In the genomic region with DNA sequence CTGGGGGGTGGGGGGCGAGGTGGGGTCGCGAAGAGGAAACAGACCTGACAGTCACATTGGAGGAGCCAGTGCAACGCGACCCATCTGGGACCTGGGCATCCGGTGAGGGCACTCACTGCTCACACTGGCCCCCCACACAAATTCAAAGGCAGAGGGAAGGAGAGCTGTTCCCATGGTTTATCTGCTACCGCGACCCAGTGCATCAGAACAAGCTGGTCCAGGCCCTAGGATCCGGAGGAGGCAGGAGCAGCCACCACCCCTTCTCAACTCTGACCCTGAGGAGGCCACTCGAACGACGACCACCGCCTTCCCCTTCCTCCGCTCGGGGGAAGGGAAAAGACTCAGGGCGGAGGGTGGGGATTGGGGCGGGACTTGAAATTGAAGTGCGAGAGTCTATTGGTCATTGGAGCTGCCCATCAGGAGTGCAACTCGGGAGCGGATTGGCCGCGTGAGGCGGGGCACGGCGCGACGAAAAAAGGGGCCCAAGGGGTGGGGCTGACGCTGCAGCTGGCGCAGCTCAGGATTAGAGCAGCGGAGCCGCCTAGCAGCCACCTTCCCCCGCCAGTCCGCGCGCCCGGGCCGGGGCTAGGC, we compare ENCODE assay signal across 1 cellular context.
TF ChIP-seq lines count a peak whose summit lies in the region.

CDK5R2 (plus strand) TSS at position 526 of the 591 bp plus-strand sequence. CDS start 155 bp downstream, outside the sequence.

TF ChIP-seq in K562, 482 proteins besides CTCF, POLR2A, EP300 and RAD21 (continued from another document and continues in another):
- TF ChIP-seq LEF1 (IDR thresholded peaks at IDR 0.05), result no peak
- no peak for TF ChIP-seq ZKSCAN3 (CRISPR knock-in tag; IDR thresholded peaks at IDR 0.05)
- TF ChIP-seq ETV6 (IDR thresholded peaks at IDR 0.05; ENCODE audit: borderline replicate concordance in 1 of 2, low read depth in 2 of 2, low read length in 1 of 2), result no peak
- no peak for TF ChIP-seq ETV6 (CRISPR knock-in tag; IDR thresholded peaks at IDR 0.05; ENCODE audit: borderline replicate concordance)
- TF ChIP-seq ZNF766 (CRISPR knock-in tag; conservative IDR thresholded peaks at IDR 0.05), result no peak
- no peak for TF ChIP-seq ZNF124 (CRISPR knock-in tag; IDR thresholded peaks at IDR 0.05)
- TF ChIP-seq RHOXF2B (CRISPR knock-in tag; conservative IDR thresholded peaks at IDR 0.05), result no peak
- TF ChIP-seq ZNF280B (CRISPR knock-in tag; IDR thresholded peaks at IDR 0.05), result no peak
- TF ChIP-seq PRDM10 (IDR thresholded peaks at IDR 0.05; ENCODE audit: partially characterized antibody), result no peak
- no peak for TF ChIP-seq EWSR1 (IDR thresholded peaks at IDR 0.05; ENCODE audit: borderline replicate concordance, low read depth, partially characterized antibody)
- no peak for TF ChIP-seq NCOA2 (IDR thresholded peaks at IDR 0.05; ENCODE audit: partially characterized antibody in 2 of 2)
- TF ChIP-seq COPS2 (conservative IDR thresholded peaks at IDR 0.05), result no peak
- TF ChIP-seq, protein P1, sequence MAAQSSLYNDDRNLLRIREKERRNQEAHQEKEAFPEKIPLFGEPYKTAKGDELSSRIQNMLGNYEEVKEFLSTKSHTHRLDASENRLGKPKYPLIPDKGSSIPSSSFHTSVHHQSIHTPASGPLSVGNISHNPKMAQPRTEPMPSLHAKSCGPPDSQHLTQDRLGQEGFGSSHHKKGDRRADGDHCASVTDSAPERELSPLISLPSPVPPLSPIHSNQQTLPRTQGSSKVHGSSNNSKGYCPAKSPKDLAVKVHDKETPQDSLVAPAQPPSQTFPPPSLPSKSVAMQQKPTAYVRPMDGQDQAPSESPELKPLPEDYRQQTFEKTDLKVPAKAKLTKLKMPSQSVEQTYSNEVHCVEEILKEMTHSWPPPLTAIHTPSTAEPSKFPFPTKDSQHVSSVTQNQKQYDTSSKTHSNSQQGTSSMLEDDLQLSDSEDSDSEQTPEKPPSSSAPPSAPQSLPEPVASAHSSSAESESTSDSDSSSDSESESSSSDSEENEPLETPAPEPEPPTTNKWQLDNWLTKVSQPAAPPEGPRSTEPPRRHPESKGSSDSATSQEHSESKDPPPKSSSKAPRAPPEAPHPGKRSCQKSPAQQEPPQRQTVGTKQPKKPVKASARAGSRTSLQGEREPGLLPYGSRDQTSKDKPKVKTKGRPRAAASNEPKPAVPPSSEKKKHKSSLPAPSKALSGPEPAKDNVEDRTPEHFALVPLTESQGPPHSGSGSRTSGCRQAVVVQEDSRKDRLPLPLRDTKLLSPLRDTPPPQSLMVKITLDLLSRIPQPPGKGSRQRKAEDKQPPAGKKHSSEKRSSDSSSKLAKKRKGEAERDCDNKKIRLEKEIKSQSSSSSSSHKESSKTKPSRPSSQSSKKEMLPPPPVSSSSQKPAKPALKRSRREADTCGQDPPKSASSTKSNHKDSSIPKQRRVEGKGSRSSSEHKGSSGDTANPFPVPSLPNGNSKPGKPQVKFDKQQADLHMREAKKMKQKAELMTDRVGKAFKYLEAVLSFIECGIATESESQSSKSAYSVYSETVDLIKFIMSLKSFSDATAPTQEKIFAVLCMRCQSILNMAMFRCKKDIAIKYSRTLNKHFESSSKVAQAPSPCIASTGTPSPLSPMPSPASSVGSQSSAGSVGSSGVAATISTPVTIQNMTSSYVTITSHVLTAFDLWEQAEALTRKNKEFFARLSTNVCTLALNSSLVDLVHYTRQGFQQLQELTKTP (IDR thresholded peaks at IDR 0.05; ENCODE audit: low read depth in 1 of 2, partially characterized antibody in 2 of 2), result no peak
- TF ChIP-seq BRD9 (IDR thresholded peaks at IDR 0.05; ENCODE audit: low read depth, partially characterized antibody), result no peak
- TF ChIP-seq WHSC1 (IDR thresholded peaks at IDR 0.05; ENCODE audit: low read length), result no peak
- TF ChIP-seq SMAD2 (IDR thresholded peaks at IDR 0.05; ENCODE audit: low read depth, low read length), result no peak
- TF ChIP-seq, protein P2, sequence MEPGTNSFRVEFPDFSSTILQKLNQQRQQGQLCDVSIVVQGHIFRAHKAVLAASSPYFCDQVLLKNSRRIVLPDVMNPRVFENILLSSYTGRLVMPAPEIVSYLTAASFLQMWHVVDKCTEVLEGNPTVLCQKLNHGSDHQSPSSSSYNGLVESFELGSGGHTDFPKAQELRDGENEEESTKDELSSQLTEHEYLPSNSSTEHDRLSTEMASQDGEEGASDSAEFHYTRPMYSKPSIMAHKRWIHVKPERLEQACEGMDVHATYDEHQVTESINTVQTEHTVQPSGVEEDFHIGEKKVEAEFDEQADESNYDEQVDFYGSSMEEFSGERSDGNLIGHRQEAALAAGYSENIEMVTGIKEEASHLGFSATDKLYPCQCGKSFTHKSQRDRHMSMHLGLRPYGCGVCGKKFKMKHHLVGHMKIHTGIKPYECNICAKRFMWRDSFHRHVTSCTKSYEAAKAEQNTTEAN (CRISPR knock-in tag; IDR thresholded peaks at IDR 0.05), result no peak
- no peak for TF ChIP-seq SAP30 (IDR thresholded peaks at IDR 0.05; ENCODE audit: borderline replicate concordance, insufficient read depth, low read depth, low read length, poor library complexity, severe bottlenecking)
- TF ChIP-seq MBD2 (IDR thresholded peaks at IDR 0.05; ENCODE audit: borderline replicate concordance, low read depth), result peak; percentile 48; the same call in 1 of the 2 replicates
- no peak for TF ChIP-seq ZNF274 (IDR thresholded peaks at IDR 0.05; ENCODE audit: borderline replicate concordance, low read depth, low read length)
- TF ChIP-seq, protein P3, sequence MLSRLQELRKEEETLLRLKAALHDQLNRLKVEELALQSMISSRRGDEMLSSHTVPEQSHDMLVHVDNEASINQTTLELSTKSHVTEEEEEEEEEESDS (CRISPR knock-in tag; IDR thresholded peaks at IDR 0.05), result no peak
- no peak for TF ChIP-seq THRB (CRISPR knock-in tag; conservative IDR thresholded peaks at IDR 0.05)
- no peak for TF ChIP-seq TGIF2 (CRISPR knock-in tag; IDR thresholded peaks at IDR 0.05)
- no peak for TF ChIP-seq HCFC1 (IDR thresholded peaks at IDR 0.05; ENCODE audit: low read depth, low read length)
- TF ChIP-seq, protein P4, sequence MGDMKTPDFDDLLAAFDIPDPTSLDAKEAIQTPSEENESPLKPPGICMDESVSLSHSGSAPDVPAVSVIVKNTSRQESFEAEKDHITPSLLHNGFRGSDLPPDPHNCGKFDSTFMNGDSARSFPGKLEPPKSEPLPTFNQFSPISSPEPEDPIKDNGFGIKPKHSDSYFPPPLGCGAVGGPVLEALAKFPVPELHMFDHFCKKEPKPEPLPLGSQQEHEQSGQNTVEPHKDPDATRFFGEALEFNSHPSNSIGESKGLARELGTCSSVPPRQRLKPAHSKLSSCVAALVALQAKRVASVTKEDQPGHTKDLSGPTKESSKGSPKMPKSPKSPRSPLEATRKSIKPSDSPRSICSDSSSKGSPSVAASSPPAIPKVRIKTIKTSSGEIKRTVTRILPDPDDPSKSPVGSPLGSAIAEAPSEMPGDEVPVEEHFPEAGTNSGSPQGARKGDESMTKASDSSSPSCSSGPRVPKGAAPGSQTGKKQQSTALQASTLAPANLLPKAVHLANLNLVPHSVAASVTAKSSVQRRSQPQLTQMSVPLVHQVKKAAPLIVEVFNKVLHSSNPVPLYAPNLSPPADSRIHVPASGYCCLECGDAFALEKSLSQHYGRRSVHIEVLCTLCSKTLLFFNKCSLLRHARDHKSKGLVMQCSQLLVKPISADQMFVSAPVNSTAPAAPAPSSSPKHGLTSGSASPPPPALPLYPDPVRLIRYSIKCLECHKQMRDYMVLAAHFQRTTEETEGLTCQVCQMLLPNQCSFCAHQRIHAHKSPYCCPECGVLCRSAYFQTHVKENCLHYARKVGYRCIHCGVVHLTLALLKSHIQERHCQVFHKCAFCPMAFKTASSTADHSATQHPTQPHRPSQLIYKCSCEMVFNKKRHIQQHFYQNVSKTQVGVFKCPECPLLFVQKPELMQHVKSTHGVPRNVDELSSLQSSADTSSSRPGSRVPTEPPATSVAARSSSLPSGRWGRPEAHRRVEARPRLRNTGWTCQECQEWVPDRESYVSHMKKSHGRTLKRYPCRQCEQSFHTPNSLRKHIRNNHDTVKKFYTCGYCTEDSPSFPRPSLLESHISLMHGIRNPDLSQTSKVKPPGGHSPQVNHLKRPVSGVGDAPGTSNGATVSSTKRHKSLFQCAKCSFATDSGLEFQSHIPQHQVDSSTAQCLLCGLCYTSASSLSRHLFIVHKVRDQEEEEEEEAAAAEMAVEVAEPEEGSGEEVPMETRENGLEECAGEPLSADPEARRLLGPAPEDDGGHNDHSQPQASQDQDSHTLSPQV (IDR thresholded peaks at IDR 0.05), result no peak
- peak; percentile 67 for TF ChIP-seq SP2 (IDR thresholded peaks at IDR 0.05; ENCODE audit: extremely low read depth, low read depth, low read length, poor library complexity, severe bottlenecking)
- no peak for TF ChIP-seq ZNF197 (CRISPR knock-in tag; IDR thresholded peaks at IDR 0.05; ENCODE audit: low read depth)
- no peak for TF ChIP-seq ATF1 (CRISPR knock-in tag; IDR thresholded peaks at IDR 0.05)
- peak; percentile 36; the same call in 1 of the 2 replicates for TF ChIP-seq ATF1 (tag; IDR thresholded peaks at IDR 0.05)
- TF ChIP-seq NRF1 (conservative IDR thresholded peaks at IDR 0.05 in 1 of 2, IDR thresholded peaks at IDR 0.05 in 1 of 2), result peak; percentile 74
- TF ChIP-seq NEUROD1 (IDR thresholded peaks at IDR 0.05; ENCODE audit: borderline replicate concordance, low read depth, low read length, partially characterized antibody), result no peak
- TF ChIP-seq PRPF4 (IDR thresholded peaks at IDR 0.05; ENCODE audit: insufficient read depth, low read depth, low read length, poor library complexity, severe bottlenecking), result no peak
- no peak for TF ChIP-seq OTX1 (CRISPR knock-in tag; IDR thresholded peaks at IDR 0.05)
- TF ChIP-seq ZBTB17 (CRISPR knock-in tag; IDR thresholded peaks at IDR 0.05), result no peak
- no peak for TF ChIP-seq NFE2L1 (tag; IDR thresholded peaks at IDR 0.05; ENCODE audit: borderline replicate concordance, low read depth)
- no peak for TF ChIP-seq TCF7L2 (IDR thresholded peaks at IDR 0.05; ENCODE audit: low read depth, low read length)
- no peak for TF ChIP-seq MITF (IDR thresholded peaks at IDR 0.05)
- TF ChIP-seq, protein P5, sequence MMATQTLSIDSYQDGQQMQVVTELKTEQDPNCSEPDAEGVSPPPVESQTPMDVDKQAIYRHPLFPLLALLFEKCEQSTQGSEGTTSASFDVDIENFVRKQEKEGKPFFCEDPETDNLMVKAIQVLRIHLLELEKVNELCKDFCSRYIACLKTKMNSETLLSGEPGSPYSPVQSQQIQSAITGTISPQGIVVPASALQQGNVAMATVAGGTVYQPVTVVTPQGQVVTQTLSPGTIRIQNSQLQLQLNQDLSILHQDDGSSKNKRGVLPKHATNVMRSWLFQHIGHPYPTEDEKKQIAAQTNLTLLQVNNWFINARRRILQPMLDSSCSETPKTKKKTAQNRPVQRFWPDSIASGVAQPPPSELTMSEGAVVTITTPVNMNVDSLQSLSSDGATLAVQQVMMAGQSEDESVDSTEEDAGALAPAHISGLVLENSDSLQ (IDR thresholded peaks at IDR 0.05), result peak; percentile 98
